Comparison of ENCODE assay signal across 8 cellular contexts in genomic region chr5:138331449-138332368, GRCh38. TPM values are rescaled to one million over a fixed set of nuclear protein-coding genes. Genes with fewer than 3 reads are reported as not detected.
A peak's percentile ranks its signal among the peaks of the same experiment; 100 is the strongest.
DNase-seq lines count a peak whose midpoint lies in the region; ATAC-seq and TF ChIP-seq lines count a peak whose summit lies in the region.

Gene CDC25C (minus strand): TSS chr5:138331804. CDS start chr5:138331180, 624 bp downstream.

- no peaks in the 10 kb centered on the region for H3K36me3 ChIP-seq in CD4-positive, CD25-positive, alpha-beta regulatory T cell (ENCODE audit: control insufficient read depth, insufficient read depth, low read length)
- H3K36me3 ChIP-seq in liver (ENCODE audit: control insufficient read depth in 4 of 4, insufficient read depth in 3 of 4, low read depth in 1 of 4, low read length in 3 of 4) = no peaks in the 10 kb centered on the region

- WGBS in liver = 1% methylated on average over 55 of the region's 55 CpGs

- H3K27me3 ChIP-seq in CD4-positive, CD25-positive, alpha-beta regulatory T cell (ENCODE audit: control insufficient read depth, insufficient read depth, low read length) = no peaks in the 10 kb centered on the region
- H3K27me3 ChIP-seq in dorsolateral prefrontal cortex (no peaks in the 10 kb centered on the region), liver (ENCODE audit: control insufficient read depth in 4 of 4, insufficient read depth in 4 of 4, low read length in 3 of 4) (no peaks in the 10 kb centered on the region)

- H3K36me3 Mint-ChIP-seq in CD4-positive, CD25-positive, alpha-beta regulatory T cell = no peaks in the 10 kb centered on the region

- ATAC-seq in CD4-positive, CD25-positive, alpha-beta regulatory T cell (ENCODE audit: low read depth in 2 of 2) = peak; percentile 100
- ATAC-seq in GM19438 (IDR thresholded peaks at IDR 0.05; ENCODE audit: low read depth, unreplicated experiment) (peak; percentile 99), HG03571 (IDR thresholded peaks at IDR 0.05; ENCODE audit: unreplicated experiment) (peak; percentile 99)

- H3K27ac ChIP-seq in CD4-positive, CD25-positive, alpha-beta regulatory T cell (ENCODE audit: insufficient read depth, low read length, poor library complexity, severe bottlenecking) = peak within 1 kb of the TSS; percentile 69
- H3K27ac ChIP-seq in dorsolateral prefrontal cortex (peak within 1 kb of the TSS in 12 of 59 donors; percentile 4 to 74 (median 22)), liver (ENCODE audit: low read depth in 1 of 2, low read length in 2 of 2) (no peak within 1 kb of the TSS)

- peak within 1 kb of the TSS; percentile 77 to 92 (median 83) for H3K4me3 Mint-ChIP-seq in CD4-positive, CD25-positive, alpha-beta regulatory T cell

- no peaks in the 10 kb centered on the region for H3K9me3 Mint-ChIP-seq in CD4-positive, CD25-positive, alpha-beta regulatory T cell

- TF ChIP-seq CTCF in dorsolateral prefrontal cortex (IDR thresholded peaks at IDR 0.05 in 54 of 56, conservative IDR thresholded peaks at IDR 0.05 in 2 of 56; ENCODE audit: low read depth in 1 of 56, partially characterized antibody in 56 of 56) (peak in 38 of 56 donors; percentile 7 to 60 (median 32)), liver (IDR thresholded peaks at IDR 0.05; ENCODE audit: low read depth, low read length, missing input control) (no peak)

- H3K4me3 ChIP-seq in CD4-positive, CD25-positive, alpha-beta regulatory T cell (ENCODE audit: low read depth, low read length) = peak within 1 kb of the TSS; percentile 94
- H3K4me3 ChIP-seq in dorsolateral prefrontal cortex (peak within 1 kb of the TSS; percentile 27 to 77 (median 61)), liver (ENCODE audit: low read depth in 1 of 3, low read length in 3 of 3) (peak within 1 kb of the TSS; percentile 49 to 69 (median 50))

- intact Hi-C loops in dorsolateral prefrontal cortex (cut with DNase I) = loop anchor here (10.0 kb wide), 2 partner anchors 117 to 577 kb away; partner anchors contain the start of genes CDC23 (in 2 of the 2) and HNRNPA0 (in 1 of the 2)

- H3K9ac ChIP-seq in liver (ENCODE audit: low read depth in 1 of 2, low read length in 2 of 2) = no peak within 1 kb of the TSS

- peak within 1 kb of the TSS; percentile 13 to 48 (median 28) for H3K27ac Mint-ChIP-seq in CD4-positive, CD25-positive, alpha-beta regulatory T cell

- H3K27me3 Mint-ChIP-seq in CD4-positive, CD25-positive, alpha-beta regulatory T cell = peaks cover 11% of the 10 kb centered on the region

- H3K4me1 ChIP-seq in CD4-positive, CD25-positive, alpha-beta regulatory T cell (ENCODE audit: control insufficient read depth, insufficient read depth, low read length, poor library complexity, severe bottlenecking) = peaks cover 13% of the 10 kb centered on the region
- H3K4me1 ChIP-seq in liver (ENCODE audit: control insufficient read depth in 4 of 4, insufficient read depth in 4 of 4, low read length in 3 of 4) = peaks cover 1 to 17% (median 16%) of the 10 kb centered on the region in 4 donors

- peaks cover 0 to 18% (median 5%) of the 10 kb centered on the region in 4 donors for H3K4me1 Mint-ChIP-seq in CD4-positive, CD25-positive, alpha-beta regulatory T cell

- peak; percentile 97 to 100 (median 97) for DNase-seq in CD4-positive, CD25-positive, alpha-beta regulatory T cell
- peak; percentile 98 for DNase-seq in NCI-H774 (lab: John Stamatoyannopoulos, UW)
- DNase-seq in activated CD4-positive, alpha-beta T cell treated with anti-CD3 and anti-CD28 coated beads, Interleukin-2, amount 50 U/mL, for 4 hours = peak; percentile 96
- peak; percentile 85 to 98 (median 97) for DNase-seq in dorsolateral prefrontal cortex
- peak; percentile 95 for DNase-seq in stimulated activated CD4-positive, alpha-beta T cell treated with anti-CD3 and anti-CD28 coated beads, Interleukin-4, amount 100 ng/mL, for 1 hour

- H3K9me3 ChIP-seq in CD4-positive, CD25-positive, alpha-beta regulatory T cell (ENCODE audit: control insufficient read depth in 2 of 2, low read length in 2 of 2) = no peaks in the 10 kb centered on the region
- no peaks in the 10 kb centered on the region for H3K9me3 ChIP-seq in liver (ENCODE audit: control insufficient read depth in 4 of 4, low read length in 3 of 4)

- TF ChIP-seq RAD21 in liver (IDR thresholded peaks at IDR 0.05) = peak in 1 of 2 donors; percentile 24

TF ChIP-seq in liver, 16 proteins besides CTCF, POLR2A, EP300 and RAD21:
- TF ChIP-seq RXRA (IDR thresholded peaks at IDR 0.05) = peak in 1 of 2 donors; percentile 17
- TF ChIP-seq ATF3 (IDR thresholded peaks at IDR 0.05) = no peak
- TF ChIP-seq FOXA2 (IDR thresholded peaks at IDR 0.05) = peak; percentile 30
- peak; percentile 60 for TF ChIP-seq MAX (IDR thresholded peaks at IDR 0.05)
- peak in 1 of 2 donors; percentile 53 for TF ChIP-seq GABPA (IDR thresholded peaks at IDR 0.05 in 1 of 2, conservative IDR thresholded peaks at IDR 0.05 in 1 of 2)
- TF ChIP-seq YY1 (IDR thresholded peaks at IDR 0.05) = peak; percentile 62
- TF ChIP-seq TAF1 (conservative IDR thresholded peaks at IDR 0.05) = no peak
- TF ChIP-seq NR2F2 (IDR thresholded peaks at IDR 0.05) = peak; percentile 25
- TF ChIP-seq ZBTB33 (IDR thresholded peaks at IDR 0.05) = no peak
- TF ChIP-seq HNF4G (IDR thresholded peaks at IDR 0.05) = no peak
- no peak for TF ChIP-seq REST (IDR thresholded peaks at IDR 0.05)
- no peak for TF ChIP-seq EGR1 (IDR thresholded peaks at IDR 0.05; ENCODE audit: low read depth in 2 of 2)
- no peak for TF ChIP-seq HNF4A (conservative IDR thresholded peaks at IDR 0.05)
- peak in 1 of 2 donors; percentile 14 for TF ChIP-seq JUND (IDR thresholded peaks at IDR 0.05)
- no peak for TF ChIP-seq FOXA1 (IDR thresholded peaks at IDR 0.05)
- TF ChIP-seq SP1 (IDR thresholded peaks at IDR 0.05) = peak; percentile 94

RNA-seq across cellular contexts. Expression of gene CDC25C, which starts in this region (rescaled TPM):
- total RNA-seq in CD4-positive, CD25-positive, alpha-beta regulatory T cell = 0.37 TPM
- under 1 TPM in 3 of 4 donors, not detected in 1; 0.22 to 0.64 (median 0.27) TPM for polyA plus RNA-seq in CD4-positive, CD25-positive, alpha-beta regulatory T cell
- total RNA-seq in dorsolateral prefrontal cortex = 1 to 10 TPM in 6 of 120 experiments, under 1 TPM in 37, not detected in 77; 0.23 to 1.5 (median 0.50) TPM
- total RNA-seq in liver = 1 to 10 TPM in 1 of 2 donors, not detected in 1; 6.9 TPM
- under 1 TPM; 0.49 to 0.59 TPM for polyA plus RNA-seq in liver

Comparison
In these comparisons a context has a peak if more than half of its experiments do, and no peak if none do; other contexts are left out.
1. Peak in DNase-seq, ATAC-seq, H3K4me3 ChIP-seq and H3K27ac ChIP-seq in CD4-positive, CD25-positive, alpha-beta regulatory T cell; RNA of the gene not detected or under 1 TPM.